20 cellular contexts compared by ENCODE assay signal in genomic region chr4:128390475-128390996, GRCh38.
"Had no signal": no experiment of that assay in that cellular context is flagged by ENCODE, and none has a peak within 500 bp of the region (broad histone marks: within the 10 kb centered on the region; RNA-seq: fewer than 3 reads in every experiment).

No MANE protein-coding gene starts in this region.

- H3K27ac ChIP-seq: cardiac muscle cell, pancreas, spleen had no signal

- DNase-seq: activated B cell treated with CpG ODN at 0.5 μM for 24 hours; activated CD4-positive, alpha-beta memory T cell treated with anti-CD3 and anti-CD28 coated beads for 36 hours; activated CD4-positive, alpha-beta T cell treated with anti-CD3 and anti-CD28 coated beads for 4 hours; activated gamma-delta T cell treated with Interleukin-2 at 50 U/mL for 16 hours; activated T-cell treated with anti-CD3 and anti-CD28 coated beads for 4 hours; amygdala; immature natural killer cell; mesendoderm; naive thymus-derived CD8-positive, alpha-beta T cell; pancreas; spleen; stimulated activated CD4-positive, alpha-beta T cell treated with anti-CD3 and anti-CD28 coated beads, Interleukin-4, amount 100 ng/mL, for 4 hours; stimulated activated naive B cell treated with anti-CD40 and anti-IgM and Interleukin-4, amounts not matched to agents 10 μg/mL and 1 μg/mL and 100 μg/mL, for 72 hours; substantia nigra; T-cell had no signal

- H3K27me3 ChIP-seq: cardiac muscle cell, pancreas, spleen, tibial nerve had no signal

- ATAC-seq: naive thymus-derived CD8-positive, alpha-beta T cell; pancreas; sciatic nerve; stimulated activated naive B cell treated with anti-CD40 and anti-IgM and Interleukin-4, amounts not matched to agents 10 μg/mL and 1 μg/mL and 100 μg/mL, for 72 hours; T-cell had no signal

- H3K4me1 Mint-ChIP-seq: activated B cell treated with CpG ODN at 0.5 μM for 24 hours, immature natural killer cell, T-cell had no signal

- H3K9me3 Mint-ChIP-seq: activated B cell treated with CpG ODN at 0.5 μM for 24 hours; activated CD4-positive, alpha-beta memory T cell treated with anti-CD3 and anti-CD28 coated beads for 36 hours; activated T-helper 1 cell treated with anti-CD3 and anti-CD28 coated beads, Interleukin-12 subunit alpha, Interleukin-12 subunit beta, Interleukin-2, Interleukin-4 antibody, amounts not matched to agents 30 ng/mL and 10 ng/mL and 1 ng/mL, durations not matched to agents 14 hours and 24 hours and 36 hours; immature natural killer cell; naive thymus-derived CD8-positive, alpha-beta T cell; stimulated activated naive B cell treated with anti-CD40 and anti-IgM and Interleukin-4, amounts not matched to agents 10 μg/mL and 1 μg/mL and 100 μg/mL, for 72 hours; T-cell had no signal

- H3K36me3 ChIP-seq: cardiac muscle cell, pancreas, spleen, tibial nerve had no signal

- H3K27me3 Mint-ChIP-seq: activated B cell treated with CpG ODN at 0.5 μM for 24 hours; activated CD4-positive, alpha-beta memory T cell treated with anti-CD3 and anti-CD28 coated beads for 36 hours; activated naive CD8-positive, alpha-beta T cell; naive thymus-derived CD8-positive, alpha-beta T cell; stimulated activated naive B cell treated with anti-CD40 and anti-IgM and Interleukin-4, amounts not matched to agents 10 μg/mL and 1 μg/mL and 100 μg/mL, for 72 hours; T-cell had no signal

- H3K4me3 ChIP-seq: cardiac muscle cell, pancreas, spleen, tibial nerve had no signal

- H3K27ac Mint-ChIP-seq: activated B cell treated with CpG ODN at 0.5 μM for 24 hours; activated CD4-positive, alpha-beta memory T cell treated with anti-CD3 and anti-CD28 coated beads for 36 hours; activated naive CD8-positive, alpha-beta T cell; activated T-helper 1 cell treated with anti-CD3 and anti-CD28 coated beads, Interleukin-12 subunit alpha, Interleukin-12 subunit beta, Interleukin-2, Interleukin-4 antibody, amounts not matched to agents 30 ng/mL and 10 ng/mL and 1 ng/mL, durations not matched to agents 14 hours and 24 hours and 36 hours; immature natural killer cell; naive thymus-derived CD8-positive, alpha-beta T cell; stimulated activated naive B cell treated with anti-CD40 and anti-IgM and Interleukin-4, amounts not matched to agents 10 μg/mL and 1 μg/mL and 100 μg/mL, for 72 hours; T-cell had no signal

- H3K4me3 Mint-ChIP-seq: activated B cell treated with CpG ODN at 0.5 μM for 24 hours; activated CD4-positive, alpha-beta memory T cell treated with anti-CD3 and anti-CD28 coated beads for 36 hours; activated naive CD8-positive, alpha-beta T cell; activated T-helper 1 cell treated with anti-CD3 and anti-CD28 coated beads, Interleukin-12 subunit alpha, Interleukin-12 subunit beta, Interleukin-2, Interleukin-4 antibody, amounts not matched to agents 30 ng/mL and 10 ng/mL and 1 ng/mL, durations not matched to agents 14 hours and 24 hours and 36 hours; immature natural killer cell; naive thymus-derived CD8-positive, alpha-beta T cell; stimulated activated naive B cell treated with anti-CD40 and anti-IgM and Interleukin-4, amounts not matched to agents 10 μg/mL and 1 μg/mL and 100 μg/mL, for 72 hours; T-cell had no signal

- H3K36me3 Mint-ChIP-seq: activated CD4-positive, alpha-beta memory T cell treated with anti-CD3 and anti-CD28 coated beads for 36 hours; activated naive CD8-positive, alpha-beta T cell; immature natural killer cell; naive thymus-derived CD8-positive, alpha-beta T cell; stimulated activated naive B cell treated with anti-CD40 and anti-IgM and Interleukin-4, amounts not matched to agents 10 μg/mL and 1 μg/mL and 100 μg/mL, for 72 hours; T-cell had no signal

- H3K9me3 ChIP-seq: pancreas, spleen, tibial nerve had no signal
